1 cellular context compared by ENCODE assay signal in genomic region chr22:45582955-45583320, GRCh38.
TF ChIP-seq lines count a peak whose summit lies in the region.

No MANE protein-coding gene starts in this region.

TF ChIP-seq in WTC11, 78 proteins besides CTCF, POLR2A, EP300 and RAD21 (continued from another document):
- TF ChIP-seq, protein P1, sequence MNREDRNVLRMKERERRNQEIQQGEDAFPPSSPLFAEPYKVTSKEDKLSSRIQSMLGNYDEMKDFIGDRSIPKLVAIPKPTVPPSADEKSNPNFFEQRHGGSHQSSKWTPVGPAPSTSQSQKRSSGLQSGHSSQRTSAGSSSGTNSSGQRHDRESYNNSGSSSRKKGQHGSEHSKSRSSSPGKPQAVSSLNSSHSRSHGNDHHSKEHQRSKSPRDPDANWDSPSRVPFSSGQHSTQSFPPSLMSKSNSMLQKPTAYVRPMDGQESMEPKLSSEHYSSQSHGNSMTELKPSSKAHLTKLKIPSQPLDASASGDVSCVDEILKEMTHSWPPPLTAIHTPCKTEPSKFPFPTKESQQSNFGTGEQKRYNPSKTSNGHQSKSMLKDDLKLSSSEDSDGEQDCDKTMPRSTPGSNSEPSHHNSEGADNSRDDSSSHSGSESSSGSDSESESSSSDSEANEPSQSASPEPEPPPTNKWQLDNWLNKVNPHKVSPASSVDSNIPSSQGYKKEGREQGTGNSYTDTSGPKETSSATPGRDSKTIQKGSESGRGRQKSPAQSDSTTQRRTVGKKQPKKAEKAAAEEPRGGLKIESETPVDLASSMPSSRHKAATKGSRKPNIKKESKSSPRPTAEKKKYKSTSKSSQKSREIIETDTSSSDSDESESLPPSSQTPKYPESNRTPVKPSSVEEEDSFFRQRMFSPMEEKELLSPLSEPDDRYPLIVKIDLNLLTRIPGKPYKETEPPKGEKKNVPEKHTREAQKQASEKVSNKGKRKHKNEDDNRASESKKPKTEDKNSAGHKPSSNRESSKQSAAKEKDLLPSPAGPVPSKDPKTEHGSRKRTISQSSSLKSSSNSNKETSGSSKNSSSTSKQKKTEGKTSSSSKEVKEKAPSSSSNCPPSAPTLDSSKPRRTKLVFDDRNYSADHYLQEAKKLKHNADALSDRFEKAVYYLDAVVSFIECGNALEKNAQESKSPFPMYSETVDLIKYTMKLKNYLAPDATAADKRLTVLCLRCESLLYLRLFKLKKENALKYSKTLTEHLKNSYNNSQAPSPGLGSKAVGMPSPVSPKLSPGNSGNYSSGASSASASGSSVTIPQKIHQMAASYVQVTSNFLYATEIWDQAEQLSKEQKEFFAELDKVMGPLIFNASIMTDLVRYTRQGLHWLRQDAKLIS (CRISPR knock-in tag; IDR thresholded peaks at IDR 0.05; ENCODE audit: borderline replicate concordance) = no peak
- TF ChIP-seq ZNF671 (CRISPR knock-in tag; IDR thresholded peaks at IDR 0.05) = no peak
- no peak for TF ChIP-seq ZMAT4 (CRISPR knock-in tag; IDR thresholded peaks at IDR 0.05)
